10 cellular contexts compared by ENCODE assay signal in the genomic region with DNA sequence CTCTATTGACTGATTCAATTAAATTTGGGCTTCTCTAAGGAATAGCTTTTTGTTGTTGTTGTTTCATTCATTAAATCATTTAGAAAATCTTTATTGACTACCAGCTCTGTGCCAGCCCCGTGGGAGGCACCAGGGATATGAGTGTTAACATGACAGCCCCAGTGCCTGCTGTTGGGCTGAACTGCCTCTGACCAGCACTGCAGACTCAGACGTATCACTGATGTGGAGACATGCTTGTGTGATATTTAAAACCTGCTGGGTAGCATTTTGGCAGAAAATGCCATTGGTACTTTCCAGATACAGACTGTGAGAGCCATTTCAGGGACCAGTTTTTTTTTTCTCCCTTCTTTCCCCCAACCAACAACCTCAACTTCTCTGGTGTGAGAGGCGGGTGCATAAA. TPM values are rescaled to one million over a fixed set of nuclear protein-coding genes. Genes with fewer than 3 reads are reported as not detected.
"Had no signal": no experiment of that assay in that cellular context is flagged by ENCODE, and none has a peak within 500 bp of the region (broad histone marks: within the 10 kb centered on the region; RNA-seq: fewer than 3 reads in every experiment).

No MANE protein-coding gene starts in this region.

- H3K4me1 Mint-ChIP-seq: activated naive CD4-positive, alpha-beta T cell treated with anti-CD3 and anti-CD28 coated beads, Interleukin-2, amount 50 U/mL, for 24 hours; central memory CD8-positive, alpha-beta T cell had no signal

- H3K36me3 Mint-ChIP-seq: activated naive CD4-positive, alpha-beta T cell treated with anti-CD3 and anti-CD28 coated beads, Interleukin-2, amount 50 U/mL, for 24 hours had no signal

- H3K27ac Mint-ChIP-seq: activated naive CD4-positive, alpha-beta T cell treated with anti-CD3 and anti-CD28 coated beads, Interleukin-2, amount 50 U/mL, for 24 hours; activated T-helper 2 cell treated with anti-CD3 and anti-CD28 coated beads, Interferon-gamma antibody, Interleukin-2, Interleukin-4, amounts not matched to agents 10 μg/mL and 5 μg/mL and 100 μg/mL, durations not matched to agents 14 hours and 24 hours and 36 hours; mesothelial cell of epicardium had no signal

- ATAC-seq: gastrocnemius medialis had no signal

- DNase-seq: cortex of kidney; effector CD8-positive, alpha-beta T cell; gastrocnemius medialis had no signal

- H3K4me3 Mint-ChIP-seq: activated naive CD4-positive, alpha-beta T cell treated with anti-CD3 and anti-CD28 coated beads, Interleukin-2, amount 50 U/mL, for 24 hours; central memory CD8-positive, alpha-beta T cell; mesothelial cell of epicardium had no signal

RNA-seq across cellular contexts. Expression of a gene that starts 38.6 kb away (rescaled TPM):
- total RNA-seq: activated T-helper 2 cell treated with anti-CD3 and anti-CD28 coated beads, Interferon-gamma antibody, Interleukin-2, Interleukin-4, amounts not matched to agents 10 μg/mL and 5 μg/mL and 100 μg/mL, durations not matched to agents 14 hours and 24 hours and 36 hours; gastrocnemius medialis; lower leg skin; subcutaneous adipose tissue; T-helper 2 cell treated with Interferon-gamma antibody and Interleukin-4, amounts not matched to agents 100 ng/mL and 5 ng/mL, for 36 hours had no signal
